8 cellular contexts compared by ENCODE assay signal in the genomic region with DNA sequence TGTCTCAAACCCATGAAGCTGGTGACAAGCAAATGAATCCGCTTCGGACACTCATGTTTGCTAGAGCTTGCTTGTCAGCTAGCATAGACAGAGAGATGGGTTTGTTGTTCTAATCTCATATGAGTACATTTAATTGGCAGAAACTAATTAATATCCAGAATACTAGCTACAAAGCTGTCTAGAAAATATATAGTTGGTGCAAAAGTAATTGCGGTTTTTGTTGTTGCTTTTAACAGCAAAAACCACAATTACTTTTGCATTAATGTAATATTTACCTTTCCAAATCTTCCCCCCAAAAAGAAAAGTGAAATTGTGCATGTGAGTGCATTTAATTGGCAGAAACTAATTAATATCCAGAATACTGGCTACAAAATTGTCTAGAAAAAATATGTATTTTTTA.
"Had no signal": no experiment of that assay in that cellular context is flagged by ENCODE, and none has a peak within 500 bp of the region (broad histone marks: within the 10 kb centered on the region; RNA-seq: fewer than 3 reads in every experiment).

No MANE protein-coding gene starts in this region.

- ATAC-seq: GM12878 had no signal

- DNase-seq: GDM1, GF-D8 had no signal

- FAIRE-seq: G401.6, GM12878, GM12891, GM12892, GM18507, GM19239 had no signal

- H3K4me3 ChIP-seq: GM12878 had no signal
